11 cellular contexts compared by ENCODE assay signal in the genomic region with DNA sequence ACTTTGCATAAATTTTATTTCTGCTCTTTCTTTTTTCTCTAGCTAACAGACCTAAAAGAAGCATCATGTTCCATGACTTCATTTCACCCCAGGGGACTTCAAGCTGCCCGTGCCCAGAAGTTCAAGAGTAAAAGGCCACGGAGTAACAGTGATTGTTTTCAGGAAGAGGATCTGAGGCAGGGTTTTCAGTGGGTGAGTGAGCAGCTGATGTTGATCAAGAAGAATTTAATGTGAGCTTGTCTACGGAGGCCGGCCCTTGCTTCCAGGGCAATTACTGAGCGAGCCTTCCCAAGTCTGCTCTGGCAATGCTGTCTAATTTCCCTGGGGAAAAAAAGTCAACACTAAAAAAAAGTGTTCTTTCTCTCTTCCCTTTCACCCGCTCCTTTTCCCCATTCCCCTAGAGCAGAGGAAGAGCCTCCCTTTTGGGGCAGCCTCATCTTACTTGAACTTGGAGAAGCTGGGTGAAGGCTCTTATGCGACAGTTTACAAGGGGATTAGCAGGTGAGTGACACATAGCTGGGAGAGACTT. TPM values are rescaled to one million over a fixed set of nuclear protein-coding genes. Genes with fewer than 3 reads are reported as not detected.
DNase-seq lines count a peak whose midpoint lies in the region; ATAC-seq and TF ChIP-seq lines count a peak whose summit lies in the region.
"Had no signal": no experiment of that assay in that cellular context is flagged by ENCODE, and none has a peak within 500 bp of the region (broad histone marks: within the 10 kb centered on the region; RNA-seq: fewer than 3 reads in every experiment).

No MANE protein-coding gene starts in this region.

- dilution Hi-C loops in IMR-90 (cut with HindIII; ENCODE audit: low sequenced_read_pairs, unreplicated experiment), result no loop called here

- in situ Hi-C loops in IMR-90 (cut with MboI; ENCODE audit: low sequenced_read_pairs), result no loop called here

- H2AK9ac ChIP-seq in IMR-90 (replicated peaks; ENCODE audit: low read depth, low read length, poor library complexity), result peak overlapping the region; percentile 71

- H2BK5ac ChIP-seq in IMR-90 (ENCODE audit: low read depth, low read length, poor library complexity, severe bottlenecking) (peak overlapping the region; percentile 68), mesenchymal stem cell (ENCODE audit: low read depth, low read length, poor library complexity, severe bottlenecking) (peak overlapping the region; percentile 22)

- peak overlapping the region; percentile 3 for H3K23ac ChIP-seq in IMR-90 (ENCODE audit: low read depth, low read length)
- H3K23ac ChIP-seq in mesenchymal stem cell (ENCODE audit: low read length in 2 of 2), result no peak overlapping the region

- no peaks in the 10 kb centered on the region for H3K27me3 ChIP-seq in A673 (replicated peaks; ENCODE audit: insufficient read depth, low read depth, low read length, poor library complexity)
- no peaks in the 10 kb centered on the region for H3K27me3 ChIP-seq in IMR-90 (ENCODE audit: control insufficient read depth, insufficient read depth, low read length)
- no peaks in the 10 kb centered on the region for H3K27me3 ChIP-seq in mesenchymal stem cell (ENCODE audit: control insufficient read depth in 1 of 2, insufficient read depth in 1 of 2, low read length in 2 of 2)

- H3K9me3 ChIP-seq in A673 (ENCODE audit: low read depth, low read length, poor library complexity, severe bottlenecking) (no peaks in the 10 kb centered on the region), IMR-90 (ENCODE audit: control insufficient read depth, insufficient read depth, low read length) (no peaks in the 10 kb centered on the region), mesenchymal stem cell (ENCODE audit: control insufficient read depth, low read length) (no peaks in the 10 kb centered on the region)

- H4K8ac ChIP-seq in IMR-90 (ENCODE audit: low read depth in 2 of 2, low read length in 2 of 2) (peak overlapping the region; percentile 51 to 75), mesenchymal stem cell (ENCODE audit: low read length) (no peak overlapping the region)

- H3K18ac ChIP-seq in IMR-90 (ENCODE audit: low read depth, low read length) (peak overlapping the region; percentile 74), mesenchymal stem cell (ENCODE audit: low read depth in 1 of 2, low read length in 2 of 2) (peak overlapping the region in 1 of 2 experiments; percentile 71)

- H3K56ac ChIP-seq in IMR-90 (ENCODE audit: extremely low read depth, insufficient read depth, low read length), result peak overlapping the region; percentile 60; the same call in 1 of the 2 replicates

- peak overlapping the region; percentile 72 for H4K91ac ChIP-seq in IMR-90 (ENCODE audit: insufficient read depth, low read depth, low read length)
- H4K91ac ChIP-seq in mesenchymal stem cell (ENCODE audit: low read length), result no peak overlapping the region

- peak overlapping the region; percentile 26 for H3K9ac ChIP-seq in IMR-90 (ENCODE audit: low read depth, low read length)
- H3K9ac ChIP-seq in mesenchymal stem cell (ENCODE audit: low read length), result peak overlapping the region; percentile 80

- H3K4me2 ChIP-seq in IMR-90 (ENCODE audit: low read depth, low read length) (peak overlapping the region; percentile 66), mesenchymal stem cell (ENCODE audit: low read length, poor library complexity, severe bottlenecking) (peak overlapping the region; percentile 49)

- peaks cover 0 to 23% of the 10 kb centered on the region in 2 experiments; a peak in 1 of 4 replicates for H3K79me1 ChIP-seq in IMR-90 (ENCODE audit: low read depth in 1 of 2, low read length in 2 of 2)
- no peaks in the 10 kb centered on the region for H3K79me1 ChIP-seq in mesenchymal stem cell (replicated peaks; ENCODE audit: low read length, poor library complexity, severe bottlenecking)

- H2BK12ac ChIP-seq in mesenchymal stem cell (ENCODE audit: low read length in 2 of 2), result no peak overlapping the region

- H2BK120ac ChIP-seq in IMR-90 (ENCODE audit: low read depth, low read length), result peak overlapping the region; percentile 81
- H2BK120ac ChIP-seq in mesenchymal stem cell (ENCODE audit: low read depth, low read length), result peak overlapping the region; percentile 27

- TF ChIP-seq RAD21 in IMR-90 (IDR thresholded peaks at IDR 0.05; ENCODE audit: low read length), result no peak

- H2AK5ac ChIP-seq in IMR-90 (ENCODE audit: low read depth, low read length), result peak overlapping the region; percentile 6
- peak overlapping the region; percentile 84 for H2AK5ac ChIP-seq in mesenchymal stem cell (ENCODE audit: low read length, severe bottlenecking)

- H3K27ac ChIP-seq in A673 (ENCODE audit: low read depth, low read length, poor library complexity, severe bottlenecking), result no peak overlapping the region
- peak overlapping the region; percentile 65 for H3K27ac ChIP-seq in IMR-90 (ENCODE audit: insufficient read depth, low read length)
- H3K27ac ChIP-seq in mesenchymal stem cell (ENCODE audit: low read length, poor library complexity, severe bottlenecking), result peak overlapping the region; percentile 98
- H3K27ac ChIP-seq: C4-2B, cardiac muscle cell had no signal

- peak overlapping the region; percentile 59 for H3K4ac ChIP-seq in IMR-90 (ENCODE audit: low read depth, low read length)
- H3K4ac ChIP-seq in mesenchymal stem cell (ENCODE audit: low read depth in 1 of 2, low read length in 2 of 2), result peak overlapping the region in 1 of 2 experiments; percentile 49

- no peak for TF ChIP-seq POLR2A in IMR-90 (IDR thresholded peaks at IDR 0.05; ENCODE audit: low read depth, low read length)

- POLR2A ChIA-PET in A673 (lab: Charles Lee; ENCODE audit: low non-redundant PET), result no interaction called here
- POLR2A ChIA-PET in IMR-90 (lab: Charles Lee; ENCODE audit: unreplicated experiment), result interaction anchor here (1.6 kb wide), 1 partner anchor 52 kb away, joined by 3 read pairs; no protein-coding TSS in a partner anchor

- no peak overlapping the region for H3K4me3 ChIP-seq in A673 (ENCODE audit: low read depth, low read length, poor library complexity, severe bottlenecking)
- no peak overlapping the region for H3K4me3 ChIP-seq in IMR-90 (ENCODE audit: insufficient read depth, low read depth, low read length)
- H3K4me3 ChIP-seq in mesenchymal stem cell (ENCODE audit: insufficient read depth in 1 of 2, low read depth in 1 of 2, low read length in 2 of 2), result peak overlapping the region in 1 of 2 experiments; percentile 68
- H3K4me3 ChIP-seq: cardiac muscle cell had no signal

- TF ChIP-seq CTCF in A673 (conservative IDR thresholded peaks at IDR 0.05; ENCODE audit: low read depth, low read length), result no peak
- TF ChIP-seq CTCF in IMR-90 (conservative IDR thresholded peaks at IDR 0.05; ENCODE audit: low read depth, low read length), result no peak

- no peaks in the 10 kb centered on the region for H3K36me3 ChIP-seq in A673 (ENCODE audit: insufficient read depth, low read length, poor library complexity, severe bottlenecking)
- no peaks in the 10 kb centered on the region for H3K36me3 ChIP-seq in IMR-90 (ENCODE audit: control insufficient read depth, insufficient read depth, low read length)
- no peaks in the 10 kb centered on the region for H3K36me3 ChIP-seq in mesenchymal stem cell (ENCODE audit: control insufficient read depth in 1 of 2, insufficient read depth in 2 of 2, low read depth in 1 of 2, low read length in 2 of 2)
- H3K36me3 ChIP-seq: cardiac muscle cell had no signal

- DNase-seq in A673 (ENCODE audit: low spot score), result peak; percentile 59
- peak; percentile 63 for DNase-seq in IMR-90
- peak; percentile 42 for DNase-seq in cerebellar cortex (ENCODE audit: low spot score)
- peak; percentile 65 for DNase-seq in mesenchymal stem cell
- no peak for DNase-seq in NCI-H524 treated with DMSO at 0.1 percent for 48 hours (lab: John Stamatoyannopoulos, UW)
- no peak for DNase-seq in DMS53 treated with DMSO at 0.1 percent for 48 hours (lab: John Stamatoyannopoulos, UW; ENCODE audit: unreplicated experiment)
- no peak for DNase-seq in germinal center (ENCODE audit: low spot score)
- DNase-seq: NCI-H2081 had no signal

- peak overlapping the region; percentile 59 for H3K14ac ChIP-seq in IMR-90 (replicated peaks; ENCODE audit: low read depth, low read length)
- no peak overlapping the region for H3K14ac ChIP-seq in mesenchymal stem cell (ENCODE audit: low read length in 2 of 2)

- H3K9me1 ChIP-seq in IMR-90 (ENCODE audit: insufficient read depth, low read length), result peaks cover 7% of the 10 kb centered on the region

- H3K4me1 ChIP-seq in A673 (ENCODE audit: insufficient read depth, low read length, poor library complexity, severe bottlenecking) (peaks cover 20% of the 10 kb centered on the region), IMR-90 (ENCODE audit: control insufficient read depth, insufficient read depth, low read length) (peaks cover 12% of the 10 kb centered on the region), mesenchymal stem cell (ENCODE audit: control insufficient read depth, insufficient read depth, low read depth, low read length) (peaks cover 6% of the 10 kb centered on the region)

- CTCF ChIA-PET in A673 (lab: Charles Lee), result no interaction called here
- CTCF ChIA-PET in IMR-90 (lab: Yijun Ruan, JAX), result interaction anchor here (0.6 to 0.7 kb wide), 2 partner anchors 9 to 27 kb away, joined by 3 read pairs; a partner anchor contains a TSS

- peak; percentile 81 for ATAC-seq in IMR-90 (ENCODE audit: low read depth)
- ATAC-seq in GM21390 (IDR thresholded peaks at IDR 0.05; ENCODE audit: unreplicated experiment), result no peak

- H2BK15ac ChIP-seq in IMR-90 (ENCODE audit: low read depth, low read length) (peak overlapping the region; percentile 8; the same call in 2 of the 3 replicates), mesenchymal stem cell (ENCODE audit: low read depth, poor library complexity, severe bottlenecking) (peak overlapping the region; percentile 21)

- 0% methylated on average over 2 of the region's 7 CpGs; no CpG with 5 or more reads in 1 of the 2 experiments for WGBS in IMR-90 (ENCODE audit: extremely low coverage in 2 of 2, insufficient read length in 1 of 2), 2 experiments
- 28% methylated on average over 6 of the region's 7 CpGs for WGBS in mesenchymal stem cell

- H4K20me1 ChIP-seq in IMR-90 (ENCODE audit: insufficient read depth, low read length), result no peaks in the 10 kb centered on the region

- intact Hi-C loops in A673 (cut with micrococcal nuclease; ENCODE audit: unreplicated experiment) (no loop called here), IMR-90 (cut with micrococcal nuclease) (loop anchor here (2.0 kb wide), 1 partner anchor 47 kb away; no protein-coding TSS in a partner anchor)

- peak overlapping the region; percentile 38 for H2AFZ ChIP-seq in IMR-90 (replicated peaks; ENCODE audit: low read length, poor library complexity)
- H2AFZ ChIP-seq in mesenchymal stem cell (ENCODE audit: low read depth, low read length), result no peak overlapping the region

- BruUV-seq in A673 (replicated peaks; lab: Mats Ljungman, UMichigan), result no TSS peak
- no TSS peak for BruUV-seq in IMR-90 (replicated peaks; lab: Mats Ljungman, UMichigan)

- H4K5ac ChIP-seq in IMR-90 (ENCODE audit: low read depth, low read length), result peak overlapping the region; percentile 47

- H2BK20ac ChIP-seq in IMR-90 (ENCODE audit: low read depth, low read length), result peak overlapping the region; percentile 58

RNA-seq across cellular contexts. Expression of a gene that starts 1.2 kb away (rescaled TPM):
- total RNA-seq in A673 (2021) (0.11 and 0.31 TPM in 2 replicates), IMR-90 (2012; rRNA removed) (28.9 and 33.0 TPM in 2 replicates)
- 15.7 and 16.1 TPM in 2 replicates for polyA plus RNA-seq in IMR-90 (2012; rRNA removed)
- 5.7 and 7.2 TPM in 2 replicates for polyA plus RNA-seq in IMR-90 (2012; cell fraction: cytosol; rRNA removed)
- 6.9 and 22.1 TPM in 2 replicates for polyA plus RNA-seq in IMR-90 (2012; cell fraction: nucleus; rRNA removed; ENCODE audit: low replicate concordance)
- polyA plus RNA-seq in mesenchymal stem cell (2013, experiment 1 of 2), result 6.9 TPM
- 6.9 TPM for polyA plus RNA-seq in mesenchymal stem cell (2013, experiment 2 of 2)
- total RNA-seq: cardiac muscle cell had no signal
- polyA plus RNA-seq: cardiac muscle cell had no signal

RNA-seq across cellular contexts. Expression of a gene that starts 26.8 kb away (rescaled TPM):
- total RNA-seq in A673 (2021) (40.8 and 56.1 TPM in 2 replicates), IMR-90 (2012; rRNA removed) (37.8 and 42.3 TPM in 2 replicates)
- 10.6 and 14.4 TPM in 2 replicates for polyA plus RNA-seq in IMR-90 (2012; rRNA removed)
- 3.2 and 10.9 TPM in 2 replicates for polyA plus RNA-seq in IMR-90 (2012; cell fraction: cytosol; rRNA removed)
- 5.3 and 21.5 TPM in 2 replicates for polyA plus RNA-seq in IMR-90 (2012; cell fraction: nucleus; rRNA removed; ENCODE audit: low replicate concordance)
- 15.3 TPM for polyA plus RNA-seq in mesenchymal stem cell (2013, experiment 1 of 2)
- polyA plus RNA-seq in mesenchymal stem cell (2013, experiment 2 of 2), result 16.0 TPM

Comparison
In these comparisons a context has a peak if more than half of its experiments do, and no peak if none do; other contexts are left out.
1. DNase-seq: peak in A673 (single experiment), IMR-90 (single experiment), cerebellar cortex (single experiment) and mesenchymal stem cell (single experiment); none in NCI-H524 treated with DMSO at 0.1 percent for 48 hours (single experiment), DMS53 treated with DMSO at 0.1 percent for 48 hours (single experiment) and germinal center (single experiment).
2. RNA of a gene that starts 1.2 kb away (total RNA-seq): 28.9 to 33.0 TPM in IMR-90; 0.11 to 0.31 TPM in A673; every median in the first group is over 10 times any median in the second.